1 cellular context compared by ENCODE assay signal in the genomic region with DNA sequence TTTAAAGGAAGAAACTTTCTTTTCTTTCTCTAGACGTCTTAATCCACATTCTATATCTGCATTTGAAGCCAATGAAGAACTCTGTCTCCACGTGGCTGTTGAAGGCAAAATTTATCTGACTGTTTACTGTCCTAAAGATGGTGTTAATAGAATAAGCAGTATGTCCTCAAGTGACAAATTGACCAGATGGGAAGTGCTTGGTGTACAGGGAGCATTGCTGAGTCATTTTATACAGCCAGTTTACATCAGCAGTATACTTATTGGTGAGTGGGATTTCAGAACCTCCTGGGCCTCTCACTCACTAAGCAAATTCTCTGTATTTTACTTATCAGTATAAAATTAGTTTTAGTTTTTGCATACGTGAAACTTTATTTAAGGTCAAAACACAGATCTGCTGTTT.
TF ChIP-seq lines count a peak whose summit lies in the region.

No MANE protein-coding gene starts in this region.

TF ChIP-seq in GM23338, 12 proteins besides CTCF, POLR2A, EP300 and RAD21 (continued from another document):
- TF ChIP-seq, protein P1, sequence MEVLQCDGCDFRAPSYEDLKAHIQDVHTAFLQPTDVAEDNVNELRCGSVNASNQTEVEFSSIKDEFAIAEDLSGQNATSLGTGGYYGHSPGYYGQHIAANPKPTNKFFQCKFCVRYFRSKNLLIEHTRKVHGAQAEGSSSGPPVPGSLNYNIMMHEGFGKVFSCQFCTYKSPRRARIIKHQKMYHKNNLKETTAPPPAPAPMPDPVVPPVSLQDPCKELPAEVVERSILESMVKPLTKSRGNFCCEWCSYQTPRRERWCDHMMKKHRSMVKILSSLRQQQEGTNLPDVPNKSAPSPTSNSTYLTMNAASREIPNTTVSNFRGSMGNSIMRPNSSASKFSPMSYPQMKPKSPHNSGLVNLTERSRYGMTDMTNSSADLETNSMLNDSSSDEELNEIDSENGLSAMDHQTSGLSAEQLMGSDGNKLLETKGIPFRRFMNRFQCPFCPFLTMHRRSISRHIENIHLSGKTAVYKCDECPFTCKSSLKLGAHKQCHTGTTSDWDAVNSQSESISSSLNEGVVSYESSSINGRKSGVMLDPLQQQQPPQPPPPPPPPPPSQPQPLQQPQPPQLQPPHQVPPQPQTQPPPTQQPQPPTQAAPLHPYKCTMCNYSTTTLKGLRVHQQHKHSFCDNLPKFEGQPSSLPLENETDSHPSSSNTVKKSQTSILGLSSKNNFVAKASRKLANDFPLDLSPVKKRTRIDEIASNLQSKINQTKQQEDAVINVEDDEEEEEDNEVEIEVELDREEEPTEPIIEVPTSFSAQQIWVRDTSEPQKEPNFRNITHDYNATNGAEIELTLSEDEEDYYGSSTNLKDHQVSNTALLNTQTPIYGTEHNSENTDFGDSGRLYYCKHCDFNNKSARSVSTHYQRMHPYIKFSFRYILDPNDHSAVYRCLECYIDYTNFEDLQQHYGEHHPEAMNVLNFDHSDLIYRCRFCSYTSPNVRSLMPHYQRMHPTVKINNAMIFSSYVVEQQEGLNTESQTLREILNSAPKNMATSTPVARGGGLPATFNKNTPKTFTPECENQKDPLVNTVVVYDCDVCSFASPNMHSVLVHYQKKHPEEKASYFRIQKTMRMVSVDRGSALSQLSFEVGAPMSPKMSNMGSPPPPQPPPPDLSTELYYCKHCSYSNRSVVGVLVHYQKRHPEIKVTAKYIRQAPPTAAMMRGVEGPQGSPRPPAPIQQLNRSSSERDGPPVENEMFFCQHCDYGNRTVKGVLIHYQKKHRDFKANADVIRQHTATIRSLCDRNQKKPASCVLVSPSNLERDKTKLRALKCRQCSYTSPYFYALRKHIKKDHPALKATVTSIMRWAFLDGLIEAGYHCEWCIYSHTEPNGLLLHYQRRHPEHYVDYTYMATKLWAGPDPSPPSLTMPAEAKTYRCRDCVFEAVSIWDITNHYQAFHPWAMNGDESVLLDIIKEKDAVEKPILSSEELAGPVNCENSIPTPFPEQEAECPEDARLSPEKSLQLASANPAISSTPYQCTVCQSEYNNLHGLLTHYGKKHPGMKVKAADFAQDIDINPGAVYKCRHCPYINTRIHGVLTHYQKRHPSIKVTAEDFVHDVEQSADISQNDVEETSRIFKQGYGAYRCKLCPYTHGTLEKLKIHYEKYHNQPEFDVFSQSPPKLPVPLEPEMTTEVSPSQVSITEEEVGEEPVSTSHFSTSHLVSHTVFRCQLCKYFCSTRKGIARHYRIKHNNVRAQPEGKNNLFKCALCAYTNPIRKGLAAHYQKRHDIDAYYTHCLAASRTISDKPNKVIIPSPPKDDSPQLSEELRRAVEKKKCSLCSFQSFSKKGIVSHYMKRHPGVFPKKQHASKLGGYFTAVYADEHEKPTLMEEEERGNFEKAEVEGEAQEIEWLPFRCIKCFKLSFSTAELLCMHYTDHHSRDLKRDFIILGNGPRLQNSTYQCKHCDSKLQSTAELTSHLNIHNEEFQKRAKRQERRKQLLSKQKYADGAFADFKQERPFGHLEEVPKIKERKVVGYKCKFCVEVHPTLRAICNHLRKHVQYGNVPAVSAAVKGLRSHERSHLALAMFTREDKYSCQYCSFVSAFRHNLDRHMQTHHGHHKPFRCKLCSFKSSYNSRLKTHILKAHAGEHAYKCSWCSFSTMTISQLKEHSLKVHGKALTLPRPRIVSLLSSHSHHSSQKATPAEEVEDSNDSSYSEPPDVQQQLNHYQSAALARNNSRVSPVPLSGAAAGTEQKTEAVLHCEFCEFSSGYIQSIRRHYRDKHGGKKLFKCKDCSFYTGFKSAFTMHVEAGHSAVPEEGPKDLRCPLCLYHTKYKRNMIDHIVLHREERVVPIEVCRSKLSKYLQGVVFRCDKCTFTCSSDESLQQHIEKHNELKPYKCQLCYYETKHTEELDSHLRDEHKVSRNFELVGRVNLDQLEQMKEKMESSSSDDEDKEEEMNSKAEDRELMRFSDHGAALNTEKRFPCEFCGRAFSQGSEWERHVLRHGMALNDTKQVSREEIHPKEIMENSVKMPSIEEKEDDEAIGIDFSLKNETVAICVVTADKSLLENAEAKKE (CRISPR knock-in tag; IDR thresholded peaks at IDR 0.05): no peak
- no peak for TF ChIP-seq EZH2phosphoT487 (IDR thresholded peaks at IDR 0.05; ENCODE audit: unreplicated experiment)
- TF ChIP-seq NANOG (IDR thresholded peaks at IDR 0.05; ENCODE audit: borderline replicate concordance): no peak
- TF ChIP-seq, protein P2, sequence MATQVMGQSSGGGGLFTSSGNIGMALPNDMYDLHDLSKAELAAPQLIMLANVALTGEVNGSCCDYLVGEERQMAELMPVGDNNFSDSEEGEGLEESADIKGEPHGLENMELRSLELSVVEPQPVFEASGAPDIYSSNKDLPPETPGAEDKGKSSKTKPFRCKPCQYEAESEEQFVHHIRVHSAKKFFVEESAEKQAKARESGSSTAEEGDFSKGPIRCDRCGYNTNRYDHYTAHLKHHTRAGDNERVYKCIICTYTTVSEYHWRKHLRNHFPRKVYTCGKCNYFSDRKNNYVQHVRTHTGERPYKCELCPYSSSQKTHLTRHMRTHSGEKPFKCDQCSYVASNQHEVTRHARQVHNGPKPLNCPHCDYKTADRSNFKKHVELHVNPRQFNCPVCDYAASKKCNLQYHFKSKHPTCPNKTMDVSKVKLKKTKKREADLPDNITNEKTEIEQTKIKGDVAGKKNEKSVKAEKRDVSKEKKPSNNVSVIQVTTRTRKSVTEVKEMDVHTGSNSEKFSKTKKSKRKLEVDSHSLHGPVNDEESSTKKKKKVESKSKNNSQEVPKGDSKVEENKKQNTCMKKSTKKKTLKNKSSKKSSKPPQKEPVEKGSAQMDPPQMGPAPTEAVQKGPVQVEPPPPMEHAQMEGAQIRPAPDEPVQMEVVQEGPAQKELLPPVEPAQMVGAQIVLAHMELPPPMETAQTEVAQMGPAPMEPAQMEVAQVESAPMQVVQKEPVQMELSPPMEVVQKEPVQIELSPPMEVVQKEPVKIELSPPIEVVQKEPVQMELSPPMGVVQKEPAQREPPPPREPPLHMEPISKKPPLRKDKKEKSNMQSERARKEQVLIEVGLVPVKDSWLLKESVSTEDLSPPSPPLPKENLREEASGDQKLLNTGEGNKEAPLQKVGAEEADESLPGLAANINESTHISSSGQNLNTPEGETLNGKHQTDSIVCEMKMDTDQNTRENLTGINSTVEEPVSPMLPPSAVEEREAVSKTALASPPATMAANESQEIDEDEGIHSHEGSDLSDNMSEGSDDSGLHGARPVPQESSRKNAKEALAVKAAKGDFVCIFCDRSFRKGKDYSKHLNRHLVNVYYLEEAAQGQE (IDR thresholded peaks at IDR 0.05; ENCODE audit: unreplicated experiment): no peak
- TF ChIP-seq POLR2AphosphoS5 (IDR thresholded peaks at IDR 0.05; ENCODE audit: low read depth): no peak
